1 cellular context compared by ENCODE assay signal in the genomic region with DNA sequence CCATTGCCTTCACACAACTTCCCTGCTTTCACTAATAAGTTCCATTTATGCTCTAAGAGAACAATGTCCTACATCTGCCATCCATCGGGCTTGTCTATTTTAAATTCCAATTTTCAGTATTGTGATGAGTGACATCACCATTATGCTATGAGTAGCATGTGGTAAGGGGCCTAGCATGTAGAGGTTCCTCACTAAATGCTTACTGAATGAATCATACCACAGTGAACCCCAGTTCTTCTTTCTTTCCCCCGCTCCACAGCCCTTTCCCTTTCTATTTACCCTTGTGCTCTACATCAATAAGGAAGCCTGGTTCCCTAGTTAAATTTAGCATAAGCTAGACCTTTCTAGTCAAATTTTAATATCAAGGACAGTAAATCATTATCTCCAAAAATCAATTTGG.
TF ChIP-seq lines count a peak whose summit lies in the region.

No MANE protein-coding gene starts in this region.

TF ChIP-seq in GM23338, 12 proteins besides CTCF, POLR2A, EP300 and RAD21 (continued from another document):
- TF ChIP-seq, protein P1, sequence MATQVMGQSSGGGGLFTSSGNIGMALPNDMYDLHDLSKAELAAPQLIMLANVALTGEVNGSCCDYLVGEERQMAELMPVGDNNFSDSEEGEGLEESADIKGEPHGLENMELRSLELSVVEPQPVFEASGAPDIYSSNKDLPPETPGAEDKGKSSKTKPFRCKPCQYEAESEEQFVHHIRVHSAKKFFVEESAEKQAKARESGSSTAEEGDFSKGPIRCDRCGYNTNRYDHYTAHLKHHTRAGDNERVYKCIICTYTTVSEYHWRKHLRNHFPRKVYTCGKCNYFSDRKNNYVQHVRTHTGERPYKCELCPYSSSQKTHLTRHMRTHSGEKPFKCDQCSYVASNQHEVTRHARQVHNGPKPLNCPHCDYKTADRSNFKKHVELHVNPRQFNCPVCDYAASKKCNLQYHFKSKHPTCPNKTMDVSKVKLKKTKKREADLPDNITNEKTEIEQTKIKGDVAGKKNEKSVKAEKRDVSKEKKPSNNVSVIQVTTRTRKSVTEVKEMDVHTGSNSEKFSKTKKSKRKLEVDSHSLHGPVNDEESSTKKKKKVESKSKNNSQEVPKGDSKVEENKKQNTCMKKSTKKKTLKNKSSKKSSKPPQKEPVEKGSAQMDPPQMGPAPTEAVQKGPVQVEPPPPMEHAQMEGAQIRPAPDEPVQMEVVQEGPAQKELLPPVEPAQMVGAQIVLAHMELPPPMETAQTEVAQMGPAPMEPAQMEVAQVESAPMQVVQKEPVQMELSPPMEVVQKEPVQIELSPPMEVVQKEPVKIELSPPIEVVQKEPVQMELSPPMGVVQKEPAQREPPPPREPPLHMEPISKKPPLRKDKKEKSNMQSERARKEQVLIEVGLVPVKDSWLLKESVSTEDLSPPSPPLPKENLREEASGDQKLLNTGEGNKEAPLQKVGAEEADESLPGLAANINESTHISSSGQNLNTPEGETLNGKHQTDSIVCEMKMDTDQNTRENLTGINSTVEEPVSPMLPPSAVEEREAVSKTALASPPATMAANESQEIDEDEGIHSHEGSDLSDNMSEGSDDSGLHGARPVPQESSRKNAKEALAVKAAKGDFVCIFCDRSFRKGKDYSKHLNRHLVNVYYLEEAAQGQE (IDR thresholded peaks at IDR 0.05; ENCODE audit: unreplicated experiment) = no peak
- TF ChIP-seq, protein P2, sequence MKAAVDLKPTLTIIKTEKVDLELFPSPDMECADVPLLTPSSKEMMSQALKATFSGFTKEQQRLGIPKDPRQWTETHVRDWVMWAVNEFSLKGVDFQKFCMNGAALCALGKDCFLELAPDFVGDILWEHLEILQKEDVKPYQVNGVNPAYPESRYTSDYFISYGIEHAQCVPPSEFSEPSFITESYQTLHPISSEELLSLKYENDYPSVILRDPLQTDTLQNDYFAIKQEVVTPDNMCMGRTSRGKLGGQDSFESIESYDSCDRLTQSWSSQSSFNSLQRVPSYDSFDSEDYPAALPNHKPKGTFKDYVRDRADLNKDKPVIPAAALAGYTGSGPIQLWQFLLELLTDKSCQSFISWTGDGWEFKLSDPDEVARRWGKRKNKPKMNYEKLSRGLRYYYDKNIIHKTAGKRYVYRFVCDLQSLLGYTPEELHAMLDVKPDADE (IDR thresholded peaks at IDR 0.05) = no peak
- TF ChIP-seq STAT1 (IDR thresholded peaks at IDR 0.05; ENCODE audit: unreplicated experiment) = no peak
TF ChIP-seq in GM23338: peak in this region for 0.
